ENCODE assay signal across 39 cellular contexts in genomic region chr6:63267046-63267445, GRCh38. TPM values are rescaled to one million over a fixed set of nuclear protein-coding genes. Genes with fewer than 3 reads are reported as not detected.
"Had no signal": no experiment of that assay in that cellular context is flagged by ENCODE, and none has a peak within 500 bp of the region (broad histone marks: within the 10 kb centered on the region; RNA-seq: fewer than 3 reads in every experiment).

No MANE protein-coding gene starts in this region.

- DNase-seq: activated CD4-positive, alpha-beta memory T cell treated with anti-CD3 and anti-CD28 coated beads, Interleukin-2, amount 10 ng/mL, durations not matched to agents 7 days and 5 days; activated CD4-positive, alpha-beta T cell treated with anti-CD3 and anti-CD28 coated beads for 1 hour; activated CD4-positive, alpha-beta T cell treated with anti-CD3 and anti-CD28 coated beads for 36 hours; activated CD4-positive, alpha-beta T cell treated with anti-CD3 and anti-CD28 coated beads for 48 hours; activated CD4-positive, alpha-beta T cell treated with anti-CD3 and anti-CD28 coated beads, Interleukin-2, amount 10 ng/mL, durations not matched to agents 7 days and 5 days; activated CD4-positive, alpha-beta T cell treated with anti-CD3 and anti-CD28 coated beads, Interleukin-2, amount 50 U/mL, for 48 hours; activated CD4-positive, CD25-positive, alpha-beta regulatory T cell; activated CD8-positive, alpha-beta memory T cell treated with anti-CD3 and anti-CD28 coated beads for 24 hours; activated CD8-positive, alpha-beta memory T cell treated with anti-CD3 and anti-CD28 coated beads, Interleukin-2, amount 10 ng/mL, durations not matched to agents 7 days and 5 days; activated CD8-positive, alpha-beta T cell treated with anti-CD3 and anti-CD28 coated beads, Interleukin-2, amount 10 ng/mL, durations not matched to agents 7 days and 5 days; activated effector memory CD4-positive, alpha-beta T cell treated with anti-CD3 and anti-CD28 coated beads, Interleukin-2, amount 50 U/mL, for 16 hours; activated gamma-delta T cell treated with Interleukin-2 at 50 U/mL for 16 hours; activated naive CD4-positive, alpha-beta T cell; activated naive CD4-positive, alpha-beta T cell treated with anti-CD3 and anti-CD28 coated beads for 36 hours; activated naive CD4-positive, alpha-beta T cell treated with anti-CD3 and anti-CD28 coated beads, Interleukin-2, amount 50 U/mL, for 16 hours; activated naive CD8-positive, alpha-beta T cell treated with anti-CD3 and anti-CD28 coated beads for 36 hours; activated T-cell treated with anti-CD3 and anti-CD28 coated beads for 4 hours; activated T-cell treated with anti-CD3 and anti-CD28 coated beads, Interleukin-2, amount 50 U/mL, for 1 hour; activated T-cell treated with anti-CD3 and anti-CD28 coated beads, Interleukin-2, amount 50 U/mL, for 4 hours; activated T-cell treated with anti-CD3 and anti-CD28 coated beads, Interleukin-2, amount 50 U/mL, for 72 hours; adrenal gland; amniotic stem cell; aorta; body of pancreas; brain microvascular endothelial cell; central memory CD4-positive, alpha-beta T cell; T-helper 2 cell; T-helper 9 cell had no signal

- H3K4me1 Mint-ChIP-seq: activated CD4-positive, alpha-beta memory T cell treated with anti-CD3 and anti-CD28 coated beads, Interleukin-2, amount 10 ng/mL, durations not matched to agents 7 days and 5 days; activated CD4-positive, alpha-beta T cell treated with anti-CD3 and anti-CD28 coated beads for 36 hours; activated CD4-positive, alpha-beta T cell treated with anti-CD3 and anti-CD28 coated beads, Interleukin-2, amount 10 ng/mL, durations not matched to agents 7 days and 5 days; activated CD8-positive, alpha-beta memory T cell treated with anti-CD3 and anti-CD28 coated beads, Interleukin-2, amount 10 ng/mL, durations not matched to agents 7 days and 5 days; activated naive CD8-positive, alpha-beta T cell treated with anti-CD3 and anti-CD28 coated beads for 36 hours; activated T-helper 17 cell treated with anti-CD3 and anti-CD28 coated beads, Interleukin-2, amount 50 U/mL, for 72 hours had no signal

- H3K27ac ChIP-seq: adrenal gland, body of pancreas, brain microvascular endothelial cell, breast epithelium, VCaP had no signal

- H3K27me3 ChIP-seq: adrenal gland, body of pancreas, brain microvascular endothelial cell, breast epithelium had no signal

- H3K4me3 Mint-ChIP-seq: activated CD4-positive, alpha-beta memory T cell treated with anti-CD3 and anti-CD28 coated beads, Interleukin-2, amount 10 ng/mL, durations not matched to agents 7 days and 5 days; activated CD4-positive, alpha-beta T cell treated with anti-CD3 and anti-CD28 coated beads for 36 hours; activated CD4-positive, alpha-beta T cell treated with anti-CD3 and anti-CD28 coated beads, Interleukin-2, amount 10 ng/mL, durations not matched to agents 7 days and 5 days; activated CD8-positive, alpha-beta memory T cell treated with anti-CD3 and anti-CD28 coated beads, Interleukin-2, amount 10 ng/mL, durations not matched to agents 7 days and 5 days; activated CD8-positive, alpha-beta T cell treated with anti-CD3 and anti-CD28 coated beads, Interleukin-2, amount 10 ng/mL, durations not matched to agents 7 days and 5 days; activated naive CD4-positive, alpha-beta T cell treated with anti-CD3 and anti-CD28 coated beads for 36 hours; activated naive CD8-positive, alpha-beta T cell treated with anti-CD3 and anti-CD28 coated beads for 36 hours; activated T-cell treated with anti-CD3 and anti-CD28 coated beads, Interleukin-2, amount 50 U/mL, for 4 hours; activated T-cell treated with anti-CD3 and anti-CD28 coated beads, Interleukin-2, amount 50 U/mL, for 72 hours; activated T-helper 1 cell treated with anti-CD3 and anti-CD28 coated beads, Interleukin-12 subunit alpha, Interleukin-12 subunit beta, Interleukin-2, Interleukin-4 antibody, amounts not matched to agents 30 ng/mL and 10 ng/mL and 1 ng/mL, durations not matched to agents 14 hours and 24 hours and 36 hours; activated T-helper 17 cell treated with anti-CD3 and anti-CD28 coated beads, Interleukin-2, amount 50 U/mL, for 72 hours; T-helper 1 cell treated with Interleukin-12 subunit alpha and Interleukin-12 subunit beta and Interleukin-4 antibody, amounts not matched to agents 30 μg/mL and 1 μg/mL, for 36 hours; T-helper 2 cell treated with Interferon-gamma antibody and Interleukin-4, amounts not matched to agents 5 μg/mL and 100 μg/mL, for 36 hours had no signal

- H3K9me3 Mint-ChIP-seq: activated CD4-positive, alpha-beta memory T cell treated with anti-CD3 and anti-CD28 coated beads, Interleukin-2, amount 10 ng/mL, durations not matched to agents 7 days and 5 days; activated CD4-positive, alpha-beta T cell treated with anti-CD3 and anti-CD28 coated beads, Interleukin-2, amount 10 ng/mL, durations not matched to agents 7 days and 5 days; activated naive CD4-positive, alpha-beta T cell treated with anti-CD3 and anti-CD28 coated beads for 36 hours; activated naive CD8-positive, alpha-beta T cell treated with anti-CD3 and anti-CD28 coated beads for 36 hours; activated T-cell treated with anti-CD3 and anti-CD28 coated beads, Interleukin-2, amount 50 U/mL, for 4 hours; activated T-helper 1 cell treated with anti-CD3 and anti-CD28 coated beads, Interleukin-12 subunit alpha, Interleukin-12 subunit beta, Interleukin-2, Interleukin-4 antibody, amounts not matched to agents 30 ng/mL and 10 ng/mL and 1 ng/mL, durations not matched to agents 14 hours and 24 hours and 36 hours; activated T-helper 17 cell treated with anti-CD3 and anti-CD28 coated beads, Interleukin-2, amount 50 U/mL, for 72 hours; T-helper 1 cell treated with Interleukin-12 subunit alpha and Interleukin-12 subunit beta and Interleukin-4 antibody, amounts not matched to agents 30 μg/mL and 1 μg/mL, for 36 hours; T-helper 2 cell treated with Interferon-gamma antibody and Interleukin-4, amounts not matched to agents 5 μg/mL and 100 μg/mL, for 36 hours had no signal

- FAIRE-seq: astrocyte had no signal

- H3K4me1 ChIP-seq: adrenal gland, body of pancreas, breast epithelium had no signal

- H3K9me3 ChIP-seq: adrenal gland, body of pancreas, breast epithelium had no signal

- H3K36me3 Mint-ChIP-seq: activated CD8-positive, alpha-beta memory T cell treated with anti-CD3 and anti-CD28 coated beads, Interleukin-2, amount 10 ng/mL, durations not matched to agents 7 days and 5 days; activated naive CD4-positive, alpha-beta T cell treated with anti-CD3 and anti-CD28 coated beads, Interleukin-2, amount 50 U/mL, for 72 hours; activated naive CD8-positive, alpha-beta T cell treated with anti-CD3 and anti-CD28 coated beads for 36 hours had no signal

- ATAC-seq: activated CD4-positive, alpha-beta T cell treated with anti-CD3 and anti-CD28 coated beads for 36 hours; activated CD4-positive, CD25-positive, alpha-beta regulatory T cell treated with anti-CD3 and anti-CD28 coated beads, Interleukin-2, amount 50 U/mL, for 24 hours; activated CD8-positive, alpha-beta memory T cell treated with anti-CD3 and anti-CD28 coated beads, Interleukin-2, amount 10 ng/mL, durations not matched to agents 7 days and 5 days; activated CD8-positive, alpha-beta T cell treated with anti-CD3 and anti-CD28 coated beads, Interleukin-2, amount 10 ng/mL, durations not matched to agents 7 days and 5 days; activated naive CD4-positive, alpha-beta T cell treated with anti-CD3 and anti-CD28 coated beads, Interleukin-2, amount 50 U/mL, for 72 hours; activated T-cell treated with anti-CD3 and anti-CD28 coated beads, Interleukin-2, amount 50 U/mL, for 4 hours; activated T-cell treated with anti-CD3 and anti-CD28 coated beads, Interleukin-2, amount 50 U/mL, for 72 hours; activated T-helper 17 cell treated with anti-CD3 and anti-CD28 coated beads, Interleukin-2, amount 50 U/mL, for 72 hours; body of pancreas had no signal

- H3K27ac Mint-ChIP-seq: activated CD4-positive, alpha-beta memory T cell treated with anti-CD3 and anti-CD28 coated beads, Interleukin-2, amount 10 ng/mL, durations not matched to agents 7 days and 5 days; activated CD4-positive, alpha-beta T cell treated with anti-CD3 and anti-CD28 coated beads for 36 hours; activated CD4-positive, alpha-beta T cell treated with anti-CD3 and anti-CD28 coated beads, Interleukin-2, amount 10 ng/mL, durations not matched to agents 7 days and 5 days; activated CD8-positive, alpha-beta memory T cell treated with anti-CD3 and anti-CD28 coated beads, Interleukin-2, amount 10 ng/mL, durations not matched to agents 7 days and 5 days; activated CD8-positive, alpha-beta T cell treated with anti-CD3 and anti-CD28 coated beads, Interleukin-2, amount 10 ng/mL, durations not matched to agents 7 days and 5 days; activated naive CD4-positive, alpha-beta T cell treated with anti-CD3 and anti-CD28 coated beads for 36 hours; activated naive CD4-positive, alpha-beta T cell treated with anti-CD3 and anti-CD28 coated beads, Interleukin-2, amount 50 U/mL, for 72 hours; activated naive CD8-positive, alpha-beta T cell treated with anti-CD3 and anti-CD28 coated beads for 36 hours; activated T-cell treated with anti-CD3 and anti-CD28 coated beads, Interleukin-2, amount 50 U/mL, for 72 hours; activated T-helper 1 cell treated with anti-CD3 and anti-CD28 coated beads, Interleukin-12 subunit alpha, Interleukin-12 subunit beta, Interleukin-2, Interleukin-4 antibody, amounts not matched to agents 30 ng/mL and 10 ng/mL and 1 ng/mL, durations not matched to agents 14 hours and 24 hours and 36 hours; activated T-helper 17 cell treated with anti-CD3 and anti-CD28 coated beads, Interleukin-2, amount 50 U/mL, for 72 hours; T-helper 1 cell treated with Interleukin-12 subunit alpha and Interleukin-12 subunit beta and Interleukin-4 antibody, amounts not matched to agents 30 μg/mL and 1 μg/mL, for 36 hours; T-helper 2 cell treated with Interferon-gamma antibody and Interleukin-4, amounts not matched to agents 5 μg/mL and 100 μg/mL, for 36 hours had no signal

- H3K36me3 ChIP-seq: adrenal gland, brain microvascular endothelial cell, breast epithelium had no signal

- H3K4me3 ChIP-seq: adrenal gland, body of pancreas, breast epithelium had no signal

- H3K27me3 Mint-ChIP-seq: activated CD4-positive, alpha-beta memory T cell treated with anti-CD3 and anti-CD28 coated beads, Interleukin-2, amount 10 ng/mL, durations not matched to agents 7 days and 5 days; activated CD4-positive, alpha-beta T cell treated with anti-CD3 and anti-CD28 coated beads for 36 hours; activated CD4-positive, alpha-beta T cell treated with anti-CD3 and anti-CD28 coated beads, Interleukin-2, amount 10 ng/mL, durations not matched to agents 7 days and 5 days; activated CD8-positive, alpha-beta memory T cell treated with anti-CD3 and anti-CD28 coated beads, Interleukin-2, amount 10 ng/mL, durations not matched to agents 7 days and 5 days; activated naive CD8-positive, alpha-beta T cell treated with anti-CD3 and anti-CD28 coated beads for 36 hours; activated T-helper 17 cell treated with anti-CD3 and anti-CD28 coated beads, Interleukin-2, amount 50 U/mL, for 72 hours had no signal

RNA-seq across cellular contexts. Expression of gene LGSN, which starts 52.7 kb away (rescaled TPM):
- total RNA-seq: activated CD4-positive, alpha-beta T cell treated with anti-CD3 and anti-CD28 coated beads for 36 hours; activated CD4-positive, alpha-beta T cell treated with anti-CD3 and anti-CD28 coated beads, Interleukin-2, amount 10 ng/mL, durations not matched to agents 7 days and 5 days; activated CD8-positive, alpha-beta T cell treated with anti-CD3 and anti-CD28 coated beads, Interleukin-2, amount 10 ng/mL, durations not matched to agents 7 days and 5 days; activated naive CD4-positive, alpha-beta T cell treated with anti-CD3 and anti-CD28 coated beads for 36 hours; activated naive CD4-positive, alpha-beta T cell treated with anti-CD3 and anti-CD28 coated beads, Interleukin-2, amount 50 U/mL, for 72 hours; activated naive CD8-positive, alpha-beta T cell treated with anti-CD3 and anti-CD28 coated beads for 36 hours; activated T-cell treated with anti-CD3 and anti-CD28 coated beads, Interleukin-2, amount 50 U/mL, for 4 hours; activated T-helper 1 cell treated with anti-CD3 and anti-CD28 coated beads, Interleukin-12 subunit alpha, Interleukin-12 subunit beta, Interleukin-2, Interleukin-4 antibody, amounts not matched to agents 30 ng/mL and 10 ng/mL and 1 ng/mL, durations not matched to agents 14 hours and 24 hours and 36 hours; aorta; breast epithelium; cardiac septum; cerebellum had no signal

RNA-seq across cellular contexts. Expression of gene FKBP1C, which starts 55.8 kb away (rescaled TPM):
- total RNA-seq: activated naive CD4-positive, alpha-beta T cell treated with anti-CD3 and anti-CD28 coated beads, Interleukin-2, amount 50 U/mL, for 72 hours; body of pancreas had no signal
